ENCODE assay signal across 8 cellular contexts in the genomic region with DNA sequence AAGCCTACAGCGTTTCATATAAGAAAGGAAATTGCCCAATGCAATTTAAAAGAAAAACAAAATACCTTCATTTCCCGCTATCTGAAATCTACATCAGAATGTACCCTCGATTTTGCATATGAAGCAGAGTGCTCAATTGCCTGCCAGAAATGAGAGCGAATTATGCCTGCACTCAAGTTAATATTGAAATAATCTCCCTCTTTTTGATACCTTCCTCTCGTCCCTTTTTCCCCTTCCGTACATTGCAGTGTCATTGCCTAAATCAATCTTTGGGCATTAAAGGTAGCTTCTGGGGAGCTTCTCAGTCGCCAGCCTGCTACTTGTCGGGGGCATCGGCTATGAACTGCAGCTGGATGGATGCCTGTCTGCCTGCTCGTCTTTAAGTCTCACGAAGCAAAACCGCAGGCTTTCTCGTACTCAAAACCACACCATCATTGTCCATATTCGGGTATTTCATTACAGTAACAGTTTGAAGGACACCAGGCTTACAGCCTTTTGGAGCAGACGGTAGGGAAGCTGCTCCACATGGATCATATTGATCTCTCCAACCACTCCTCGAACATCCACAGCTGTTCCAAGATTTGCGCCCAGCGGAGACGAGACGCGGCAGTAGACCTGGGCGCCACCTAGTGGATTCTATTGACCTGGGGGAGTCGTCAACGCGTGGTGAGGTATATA.
DNase-seq lines count a peak whose midpoint lies in the region; ATAC-seq and TF ChIP-seq lines count a peak whose summit lies in the region.

No MANE protein-coding gene starts in this region.

- H3K4me3 ChIP-seq in AG10803 (ENCODE audit: low read length) = peak overlapping the region; percentile 57

- peak; percentile 93 for TF ChIP-seq CTCF in AG10803 (conservative IDR thresholded peaks at IDR 0.05; ENCODE audit: low read length)

- DNase-seq in AG10803 (ENCODE audit: low read depth) (peak; percentile 59), NCI-H345 (lab: John Stamatoyannopoulos, UW) (peak; percentile 85), cerebellar nuclear complex (lab: John Stamatoyannopoulos, UW) (peak; percentile 33 to 37), left colon (peak; percentile 75 to 85)
- DNase-seq in activated CD4-positive, CD25-positive, alpha-beta regulatory T cell treated with anti-CD3 and anti-CD28 coated beads, Interleukin-2, amount 50 U/mL, for 16 hours (ENCODE audit: low read depth, low spot score) = peak; percentile 50
- peak; percentile 60 for DNase-seq in stimulated activated CD4-positive, alpha-beta T cell treated with anti-CD3 and anti-CD28 coated beads, Interleukin-2, amount 100 ng/mL, for 4 hours (ENCODE audit: low read depth)

- ATAC-seq in GM18909 (IDR thresholded peaks at IDR 0.05; ENCODE audit: poor library complexity, unreplicated experiment) (peak; percentile 85), HG03175 (IDR thresholded peaks at IDR 0.05; ENCODE audit: unreplicated experiment) (peak; percentile 83), left colon (peak; percentile 96)

- intact Hi-C loops in left colon (cut with DNase I, micrococcal nuclease) = loop anchor here in 1 of 2 donors (5.0 to 10.0 kb wide), 2 partner anchors 324 to 1021 kb away; partner anchors contain the start of gene HOXD8

Comparison
In these comparisons a context has a peak if more than half of its experiments do, and no peak if none do; other contexts are left out.
1. Peak in every context shown above with its lines: DNase-seq, ATAC-seq and H3K4me3 ChIP-seq.
2. DNase-seq: peak in every context shown above with its lines; median percentile 85 in NCI-H345; 80 in left colon; 60 in stimulated activated CD4-positive, alpha-beta T cell treated with anti-CD3 and anti-CD28 coated beads, Interleukin-2, amount 100 ng/mL, for 4 hours; 59 in AG10803; 50 in activated CD4-positive, CD25-positive, alpha-beta regulatory T cell treated with anti-CD3 and anti-CD28 coated beads, Interleukin-2, amount 50 U/mL, for 16 hours; 35 in cerebellar nuclear complex.